Comparison of ENCODE assay signal across 12 cellular contexts in genomic region chr12:75471928-75472865, GRCh38. TPM values are rescaled to one million over a fixed set of nuclear protein-coding genes. Genes with fewer than 3 reads are reported as not detected.
DNase-seq lines count a peak whose midpoint lies in the region; ATAC-seq and TF ChIP-seq lines count a peak whose summit lies in the region.
"Had no signal": no experiment of that assay in that cellular context is flagged by ENCODE, and none has a peak within 500 bp of the region (broad histone marks: within the 10 kb centered on the region; RNA-seq: fewer than 3 reads in every experiment).

No MANE protein-coding gene starts in this region.

- TF ChIP-seq CTCF in osteoblast (IDR thresholded peaks at IDR 0.05; ENCODE audit: extremely low read depth, low read depth, low read length) (no peak), uterus (IDR thresholded peaks at IDR 0.05) (no peak)

- H3K27ac ChIP-seq in osteoblast (ENCODE audit: low read depth, low read length) (no peak overlapping the region), uterus (no peak overlapping the region)
- H3K27ac ChIP-seq: colonic mucosa, thoracic aorta had no signal

- ATAC-seq in GM19328 (IDR thresholded peaks at IDR 0.05; ENCODE audit: unreplicated experiment), result peak; percentile 82
- peak; percentile 65 for ATAC-seq in HG03354 (IDR thresholded peaks at IDR 0.05; ENCODE audit: poor library complexity, severe bottlenecking, unreplicated experiment)

- peak overlapping the region; percentile 67 for H2AFZ ChIP-seq in osteoblast (ENCODE audit: low read length)

- H4K20me1 ChIP-seq in osteoblast (ENCODE audit: insufficient read depth, low read length), result no peaks in the 10 kb centered on the region

- H3K4me2 ChIP-seq in osteoblast (ENCODE audit: insufficient read depth, low read length), result no peak overlapping the region

- H3K9me3 ChIP-seq in osteoblast (ENCODE audit: low read depth, low read length), result no peaks in the 10 kb centered on the region
- H3K9me3 ChIP-seq in uterus, result no peaks in the 10 kb centered on the region
- H3K9me3 ChIP-seq: colonic mucosa, thoracic aorta had no signal

- DNase-seq in RPMI8226 (peak; percentile 18), osteoblast (ENCODE audit: insufficient read length, low spot score, missing footprints) (no peak), uterus (no peak), AG08396 (ENCODE audit: low spot score) (no peak), mesenteric fat pad (ENCODE audit: low spot score) (no peak), kidney tubule cell (ENCODE audit: low spot score) (no peak)
- DNase-seq: activated CD4-positive, alpha-beta memory T cell treated with anti-CD3 and anti-CD28 coated beads, Interleukin-2, amount 10 ng/mL, durations not matched to agents 7 days and 5 days; colonic mucosa; NCI-H446 had no signal

- intact Hi-C loops in uterus (cut with DNase I; ENCODE audit: low total_unique reads), result no loop called here

- H3K4me3 ChIP-seq in osteoblast (ENCODE audit: insufficient read depth, low read length), result no peak overlapping the region
- no peak overlapping the region for H3K4me3 ChIP-seq in uterus
- H3K4me3 ChIP-seq: colonic mucosa, thoracic aorta had no signal

- H3K27me3 ChIP-seq in osteoblast (ENCODE audit: insufficient read depth, low read length), result no peaks in the 10 kb centered on the region
- no peaks in the 10 kb centered on the region for H3K27me3 ChIP-seq in uterus
- H3K27me3 ChIP-seq: colonic mucosa had no signal

- H3K79me2 ChIP-seq in osteoblast (ENCODE audit: insufficient read depth, low read length), result no peaks in the 10 kb centered on the region

- H3K36me3 ChIP-seq in osteoblast (ENCODE audit: insufficient read depth, low read length) (no peaks in the 10 kb centered on the region), uterus (no peaks in the 10 kb centered on the region)
- H3K36me3 ChIP-seq: colonic mucosa, thoracic aorta had no signal

- H3K4me1 ChIP-seq in osteoblast (ENCODE audit: insufficient read depth, low read length), result no peaks in the 10 kb centered on the region
- H3K4me1 ChIP-seq in uterus, result no peaks in the 10 kb centered on the region
- H3K4me1 ChIP-seq: colonic mucosa had no signal

- no peak for TF ChIP-seq POLR2A in uterus (IDR thresholded peaks at IDR 0.05)

RNA-seq across cellular contexts. Expression of gene GLIPR1, which starts 8.4 kb away (rescaled TPM):
- total RNA-seq in osteoblast (83.2 and 89.3 TPM in 2 replicates), uterus (10 to 100 TPM; 43.8 to 74.3 (median 49.6) TPM), mesenteric fat pad (52.2 TPM)

RNA-seq across cellular contexts. Expression of gene KRR1, which starts 39.2 kb away (rescaled TPM):
- total RNA-seq in osteoblast (37.4 and 45.6 TPM in 2 replicates), uterus (10 to 100 TPM; 18.8 to 86.6 (median 73.9) TPM), mesenteric fat pad (39.8 TPM)
